In genomic region chr7:1176891-1177373, GRCh38 we compare ENCODE assay signal across 8 cellular contexts. TPM values are rescaled to one million over a fixed set of nuclear protein-coding genes. Genes with fewer than 3 reads are reported as not detected.
A peak's percentile ranks its signal among the peaks of the same experiment; 100 is the strongest.
DNase-seq lines count a peak whose midpoint lies in the region; ATAC-seq and TF ChIP-seq lines count a peak whose summit lies in the region.

No MANE protein-coding gene starts in this region.

- DNase-seq in Right ventricle myocardium inferior (ENCODE audit: missing footprints) (peak; percentile 88), right atrium auricular region (ENCODE audit: low spot score) (no peak), NCI-H2171 treated with DMSO at 0.1 percent for 48 hours (lab: John Stamatoyannopoulos, UW) (peak; percentile 62), dermis blood vessel endothelial cell (peak; percentile 86), mucosa of gallbladder (ENCODE audit: low spot score) (peak; percentile 58)
- DNase-seq in activated CD4-positive, alpha-beta T cell treated with anti-CD3 and anti-CD28 coated beads, Interleukin-2, amount 10 ng/mL, durations not matched to agents 7 days and 5 days: peak; percentile 82
- DNase-seq in stimulated activated naive CD4-positive, alpha-beta T cell (lab: John Stamatoyannopoulos, UW): peak; percentile 41 to 76 (median 65)

- POLR2A ChIA-PET in activated CD4-positive, alpha-beta T cell treated with anti-CD3 and anti-CD28 coated beads, Interleukin-2, amount 10 ng/mL, durations not matched to agents 7 days and 5 days (lab: Charles Lee): no interaction called here

- no peaks in the 10 kb centered on the region for H3K9me3 ChIP-seq in right atrium auricular region

- intact Hi-C loops in Right ventricle myocardium inferior (cut with DNase I): loop anchor here (10.0 kb wide), 1 partner anchor 292 kb away; no protein-coding TSS in a partner anchor

- H3K4me3 ChIP-seq in right atrium auricular region: no peak overlapping the region

- peaks cover 0 to 11% of the 10 kb centered on the region in 2 donors for H3K4me1 ChIP-seq in right atrium auricular region

- H3K27ac Mint-ChIP-seq in activated CD4-positive, alpha-beta T cell treated with anti-CD3 and anti-CD28 coated beads, Interleukin-2, amount 10 ng/mL, durations not matched to agents 7 days and 5 days: peak overlapping the region; percentile 39

- no peaks in the 10 kb centered on the region for H3K36me3 Mint-ChIP-seq in activated CD4-positive, alpha-beta T cell treated with anti-CD3 and anti-CD28 coated beads, Interleukin-2, amount 10 ng/mL, durations not matched to agents 7 days and 5 days (ENCODE audit: low read depth)

- no peak overlapping the region for H3K27ac ChIP-seq in right atrium auricular region

- no peaks in the 10 kb centered on the region for H3K27me3 ChIP-seq in right atrium auricular region

- peaks cover 15% of the 10 kb centered on the region for H3K4me1 Mint-ChIP-seq in activated CD4-positive, alpha-beta T cell treated with anti-CD3 and anti-CD28 coated beads, Interleukin-2, amount 10 ng/mL, durations not matched to agents 7 days and 5 days

- ATAC-seq in Right ventricle myocardium inferior (peak; percentile 26), HG02642 (IDR thresholded peaks at IDR 0.05; ENCODE audit: poor library complexity, unreplicated experiment) (no peak)

- H3K36me3 ChIP-seq in right atrium auricular region: no peaks in the 10 kb centered on the region

- H3K4me3 Mint-ChIP-seq in activated CD4-positive, alpha-beta T cell treated with anti-CD3 and anti-CD28 coated beads, Interleukin-2, amount 10 ng/mL, durations not matched to agents 7 days and 5 days: no peak overlapping the region

- CTCF ChIA-PET in activated CD4-positive, alpha-beta T cell treated with anti-CD3 and anti-CD28 coated beads, Interleukin-2, amount 10 ng/mL, durations not matched to agents 7 days and 5 days (lab: Charles Lee): interaction anchor here (0.8 to 4.3 kb wide), 20 partner anchors 10 to 231 kb away, joined by 3 to 50 read pairs (median 5); partner anchors contain the start of gene ZFAND2A

- peaks cover 11% of the 10 kb centered on the region for H3K27me3 Mint-ChIP-seq in activated CD4-positive, alpha-beta T cell treated with anti-CD3 and anti-CD28 coated beads, Interleukin-2, amount 10 ng/mL, durations not matched to agents 7 days and 5 days

- H3K9me3 Mint-ChIP-seq in activated CD4-positive, alpha-beta T cell treated with anti-CD3 and anti-CD28 coated beads, Interleukin-2, amount 10 ng/mL, durations not matched to agents 7 days and 5 days: no peaks in the 10 kb centered on the region

- TF ChIP-seq CTCF in right atrium auricular region (IDR thresholded peaks at IDR 0.05): peak in 1 of 2 donors; percentile 49

RNA-seq across cellular contexts. Expression of gene ZFAND2A, which starts 16.9 kb away (rescaled TPM):
- 5.9 TPM for total RNA-seq in Right ventricle myocardium inferior
- total RNA-seq in right atrium auricular region: 10 to 100 TPM; 10.2 to 16.2 TPM
- 10 to 100 TPM; 23.3 to 24.0 TPM for total RNA-seq in activated CD4-positive, alpha-beta T cell treated with anti-CD3 and anti-CD28 coated beads, Interleukin-2, amount 10 ng/mL, durations not matched to agents 7 days and 5 days
- 12.2 and 27.7 TPM in 2 replicates for total RNA-seq in dermis blood vessel endothelial cell
- total RNA-seq in mucosa of gallbladder: 19.2 TPM

RNA-seq across cellular contexts. Expression of gene UNCX, which starts 55.7 kb away (rescaled TPM):
- total RNA-seq in Right ventricle myocardium inferior: not detected
- not detected for total RNA-seq in right atrium auricular region
- not detected for total RNA-seq in activated CD4-positive, alpha-beta T cell treated with anti-CD3 and anti-CD28 coated beads, Interleukin-2, amount 10 ng/mL, durations not matched to agents 7 days and 5 days
- total RNA-seq in dermis blood vessel endothelial cell: not detected in 2 replicates
- total RNA-seq in mucosa of gallbladder: not detected
